10 cellular contexts compared by ENCODE assay signal in the genomic region with DNA sequence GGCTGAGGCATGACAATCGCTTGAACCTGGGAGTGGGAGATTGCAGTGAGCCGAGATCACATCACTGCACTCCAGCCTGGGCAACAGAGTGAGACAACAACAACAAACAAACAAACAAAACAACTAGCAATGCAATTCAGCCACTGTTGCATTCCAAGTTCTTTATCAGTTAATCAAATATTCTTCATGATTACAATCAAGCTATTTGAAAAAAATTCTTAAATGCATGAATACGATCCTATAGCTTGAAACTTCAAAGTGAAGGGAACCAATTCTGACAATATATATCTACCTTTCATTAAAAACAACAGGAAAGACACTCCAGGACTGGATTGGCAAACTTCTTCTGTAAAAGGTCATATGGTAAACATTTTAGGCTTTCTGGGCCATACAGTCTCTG. TPM values are rescaled to one million over a fixed set of nuclear protein-coding genes. Genes with fewer than 3 reads are reported as not detected.
"Had no signal": no experiment of that assay in that cellular context is flagged by ENCODE, and none has a peak within 500 bp of the region (broad histone marks: within the 10 kb centered on the region; RNA-seq: fewer than 3 reads in every experiment).

No MANE protein-coding gene starts in this region.

- H3K9ac ChIP-seq: KMS-11 had no signal

- H3K4me3 ChIP-seq: K562 had no signal

- FAIRE-seq: HepG2, K562 had no signal

- H3K27ac ChIP-seq: HL-60, KMS-11 had no signal

- ATAC-seq: HepG2, K562 had no signal

- DNase-seq: IMR-90, KBM-7, KG1 had no signal

- H3K4me2 ChIP-seq: KMS-11 had no signal

RNA-seq across cellular contexts. Expression of a gene that starts 31.3 kb away (rescaled TPM):
- total RNA-seq: HepG2, HT-29, HT1080, IMR-90, K562 had no signal
- polyA plus RNA-seq: HepG2, IgD-negative memory B cell, IMR-90, K562 had no signal
